In genomic region chr2:182252534-182252933, GRCh38 we compare ENCODE assay signal across 28 cellular contexts.
"Had no signal": no experiment of that assay in that cellular context is flagged by ENCODE, and none has a peak within 500 bp of the region (broad histone marks: within the 10 kb centered on the region; RNA-seq: fewer than 3 reads in every experiment).

No MANE protein-coding gene starts in this region.

- H3K27me3 Mint-ChIP-seq: naive B cell; natural killer cell treated with Interleukin-12 subunit alpha and Interleukin-12 subunit beta and Interleukin-15 and Interleukin-18, amount 100 ng/mL, for 72 hours had no signal

- H3K4me3 Mint-ChIP-seq: naive B cell; naive thymus-derived CD8-positive, alpha-beta T cell; natural killer cell treated with Interleukin-12 subunit alpha and Interleukin-12 subunit beta and Interleukin-15 and Interleukin-18, amount 100 ng/mL, for 72 hours; nephron progenitor cell; neural crest cell; stimulated activated effector memory CD8-positive, alpha-beta T cell treated with anti-CD3 and anti-CD28 coated beads, Interleukin-12 subunit alpha, Interleukin-12 subunit beta, amount 100 ng/mL, for 72 hours; stimulated activated naive B cell treated with anti-CD40 and anti-IgM and Interleukin-4, amounts not matched to agents 10 μg/mL and 1 μg/mL and 100 μg/mL, for 72 hours had no signal

- FAIRE-seq: pancreas, small intestine had no signal

- H3K27me3 ChIP-seq: neutrophil, pancreas, right atrium auricular region, right lobe of liver, sigmoid colon, stomach, thyroid gland, tibial nerve, upper lobe of left lung, uterus had no signal

- H3K9me3 ChIP-seq: neutrophil, pancreas, prostate gland, right atrium auricular region, right lobe of liver, sigmoid colon, stomach, thoracic aorta, thyroid gland, tibial nerve, upper lobe of left lung, uterus had no signal

- H3K27ac Mint-ChIP-seq: naive B cell; naive thymus-derived CD8-positive, alpha-beta T cell; natural killer cell treated with Interleukin-12 subunit alpha and Interleukin-12 subunit beta and Interleukin-15 and Interleukin-18, amount 100 ng/mL, for 72 hours; nephron progenitor cell; stimulated activated effector memory CD8-positive, alpha-beta T cell treated with anti-CD3 and anti-CD28 coated beads, Interleukin-12 subunit alpha, Interleukin-12 subunit beta, amount 100 ng/mL, for 72 hours; stimulated activated naive B cell treated with anti-CD40 and anti-IgM and Interleukin-4, amounts not matched to agents 10 μg/mL and 1 μg/mL and 100 μg/mL, for 72 hours had no signal

- H3K4me1 Mint-ChIP-seq: naive B cell; naive thymus-derived CD8-positive, alpha-beta T cell; nephron progenitor cell; stimulated activated effector memory CD8-positive, alpha-beta T cell treated with anti-CD3 and anti-CD28 coated beads, Interleukin-12 subunit alpha, Interleukin-12 subunit beta, amount 100 ng/mL, for 72 hours; stimulated activated naive B cell treated with anti-CD40 and anti-IgM and Interleukin-4, amounts not matched to agents 10 μg/mL and 1 μg/mL and 100 μg/mL, for 72 hours had no signal

- DNase-seq: naive B cell; naive thymus-derived CD8-positive, alpha-beta T cell; nephron progenitor cell; nucleus accumbens; pancreas; retina; right lobe of liver; sigmoid colon; small intestine; stimulated activated CD4-positive, alpha-beta T cell treated with anti-CD3 and anti-CD28 coated beads, Interleukin-15, amount 100 ng/mL, for 24 hours; stimulated activated CD4-positive, alpha-beta T cell treated with anti-CD3 and anti-CD28 coated beads, Interleukin-2, amount 100 ng/mL, for 24 hours; stimulated activated CD4-positive, alpha-beta T cell treated with anti-CD3 and anti-CD28 coated beads, Interleukin-2, amount 100 ng/mL, for 48 hours; stimulated activated CD4-positive, alpha-beta T cell treated with anti-CD3 and anti-CD28 coated beads, Interleukin-4, amount 100 ng/mL, for 24 hours; stimulated activated naive B cell treated with anti-CD40 and anti-IgM and Interleukin-4, amounts not matched to agents 10 μg/mL and 1 μg/mL and 100 μg/mL, for 72 hours; stimulated activated naive CD4-positive, alpha-beta T cell treated with Interleukin-2 at 50 U/mL for 16 hours; stomach; thyroid gland; trophoblast cell; upper lobe of left lung; uterus had no signal

- H3K36me3 Mint-ChIP-seq: naive B cell; naive thymus-derived CD8-positive, alpha-beta T cell; natural killer cell treated with Interleukin-12 subunit alpha and Interleukin-12 subunit beta and Interleukin-15 and Interleukin-18, amount 100 ng/mL, for 72 hours; stimulated activated effector memory CD8-positive, alpha-beta T cell treated with anti-CD3 and anti-CD28 coated beads, Interleukin-12 subunit alpha, Interleukin-12 subunit beta, amount 100 ng/mL, for 72 hours; stimulated activated naive B cell treated with anti-CD40 and anti-IgM and Interleukin-4, amounts not matched to agents 10 μg/mL and 1 μg/mL and 100 μg/mL, for 72 hours had no signal

- H3K9me3 Mint-ChIP-seq: nephron progenitor cell; stimulated activated naive B cell treated with anti-CD40 and anti-IgM and Interleukin-4, amounts not matched to agents 10 μg/mL and 1 μg/mL and 100 μg/mL, for 72 hours had no signal

- H3K27ac ChIP-seq: neutrophil, pancreas, prostate gland, right atrium auricular region, right lobe of liver, sigmoid colon, stomach, thoracic aorta, thyroid gland, tibial nerve, upper lobe of left lung, uterus had no signal

- ATAC-seq: naive thymus-derived CD8-positive, alpha-beta T cell; natural killer cell treated with Interleukin-12 subunit alpha and Interleukin-12 subunit beta and Interleukin-15 and Interleukin-18, amount 100 ng/mL, for 72 hours; pancreas; right lobe of liver; stimulated activated effector memory CD8-positive, alpha-beta T cell treated with anti-CD3 and anti-CD28 coated beads, Interleukin-12 subunit alpha, Interleukin-12 subunit beta, amount 100 ng/mL, for 72 hours; stimulated activated naive B cell treated with anti-CD40 and anti-IgM and Interleukin-4, amounts not matched to agents 10 μg/mL and 1 μg/mL and 100 μg/mL, for 72 hours had no signal

- H3K36me3 ChIP-seq: neutrophil, pancreas, prostate gland, right atrium auricular region, right lobe of liver, sigmoid colon, stomach, thoracic aorta, thyroid gland, tibial nerve, upper lobe of left lung, uterus had no signal

- H3K4me3 ChIP-seq: pancreas, prostate gland, right atrium auricular region, right lobe of liver, sigmoid colon, stomach, thoracic aorta, thyroid gland, tibial nerve, upper lobe of left lung, uterus had no signal

- H3K4me1 ChIP-seq: pancreas, prostate gland, right atrium auricular region, right lobe of liver, sigmoid colon, stomach, upper lobe of left lung, uterus had no signal
